Comparison of ENCODE assay signal across 8 cellular contexts in genomic region chr12:68745904-68746571, GRCh38. TPM values are rescaled to one million over a fixed set of nuclear protein-coding genes. Genes with fewer than 3 reads are reported as not detected.
DNase-seq lines count a peak whose midpoint lies in the region; ATAC-seq, FAIRE-seq and TF ChIP-seq lines count a peak whose summit lies in the region.

SLC35E3 (plus strand) TSS chr12:68746176; CDS start chr12:68746378, 202 bp downstream.

- TF ChIP-seq CTCF in BE2C (IDR thresholded peaks at IDR 0.05; ENCODE audit: low read depth, low read length): no peak
- no peak for TF ChIP-seq CTCF in coronary artery (IDR thresholded peaks at IDR 0.05)

- no peaks in the 10 kb centered on the region; the same call in 1 of the 2 replicates for H3K4me1 ChIP-seq in BE2C

- H3K4me3 ChIP-seq in BE2C (ENCODE audit: low read depth, low read length): peak within 1 kb of the TSS; percentile 92
- H3K4me3 ChIP-seq in coronary artery: peak within 1 kb of the TSS; percentile 85

- peak; percentile 94 for ATAC-seq in HG03442 (IDR thresholded peaks at IDR 0.05; ENCODE audit: unreplicated experiment)

- H3K27ac ChIP-seq in coronary artery: peak within 1 kb of the TSS; percentile 55 to 85

- H3K36me3 ChIP-seq in BE2C: peaks cover 14% of the 10 kb centered on the region; the same call in 1 of the 2 replicates

- H3K9me3 ChIP-seq in BE2C: no peaks in the 10 kb centered on the region

- no peaks in the 10 kb centered on the region for H3K27me3 ChIP-seq in BE2C

- DNase-seq in BE2C (peak; percentile 96), GM19239 (ENCODE audit: insufficient read length, low spot score) (peak; percentile 91), NCI-H524 (lab: John Stamatoyannopoulos, UW) (peak; percentile 78 to 89), coronary artery (ENCODE audit: low spot score) (peak; percentile 92), left kidney (ENCODE audit: low read depth, low spot score) (peak; percentile 98)
- DNase-seq in activated CD4-positive, alpha-beta T cell treated with anti-CD3 and anti-CD28 coated beads for 48 hours: peak; percentile 95
- peak; percentile 93 for DNase-seq in stimulated activated CD4-positive, alpha-beta T cell treated with anti-CD3 and anti-CD28 coated beads, Interleukin-1b, Interleukin-23, amount 100 ng/mL, for 48 hours

- FAIRE-seq in GM19239 (lab: Jason Lieb, UNC): peak; percentile 92

RNA-seq across cellular contexts. Expression of gene SLC35E3, which starts in this region (rescaled TPM):
- 9.1 TPM for polyA plus RNA-seq in BE2C (2012; ENCODE audit: insufficient read depth, insufficient read length, low read depth)

Comparison
In these comparisons a context has a peak if more than half of its experiments do, and no peak if none do; other contexts are left out.
1. Peak in every context shown above with its lines: DNase-seq, ATAC-seq, H3K4me3 ChIP-seq and H3K27ac ChIP-seq.